Comparison of ENCODE assay signal across 8 cellular contexts in the genomic region with DNA sequence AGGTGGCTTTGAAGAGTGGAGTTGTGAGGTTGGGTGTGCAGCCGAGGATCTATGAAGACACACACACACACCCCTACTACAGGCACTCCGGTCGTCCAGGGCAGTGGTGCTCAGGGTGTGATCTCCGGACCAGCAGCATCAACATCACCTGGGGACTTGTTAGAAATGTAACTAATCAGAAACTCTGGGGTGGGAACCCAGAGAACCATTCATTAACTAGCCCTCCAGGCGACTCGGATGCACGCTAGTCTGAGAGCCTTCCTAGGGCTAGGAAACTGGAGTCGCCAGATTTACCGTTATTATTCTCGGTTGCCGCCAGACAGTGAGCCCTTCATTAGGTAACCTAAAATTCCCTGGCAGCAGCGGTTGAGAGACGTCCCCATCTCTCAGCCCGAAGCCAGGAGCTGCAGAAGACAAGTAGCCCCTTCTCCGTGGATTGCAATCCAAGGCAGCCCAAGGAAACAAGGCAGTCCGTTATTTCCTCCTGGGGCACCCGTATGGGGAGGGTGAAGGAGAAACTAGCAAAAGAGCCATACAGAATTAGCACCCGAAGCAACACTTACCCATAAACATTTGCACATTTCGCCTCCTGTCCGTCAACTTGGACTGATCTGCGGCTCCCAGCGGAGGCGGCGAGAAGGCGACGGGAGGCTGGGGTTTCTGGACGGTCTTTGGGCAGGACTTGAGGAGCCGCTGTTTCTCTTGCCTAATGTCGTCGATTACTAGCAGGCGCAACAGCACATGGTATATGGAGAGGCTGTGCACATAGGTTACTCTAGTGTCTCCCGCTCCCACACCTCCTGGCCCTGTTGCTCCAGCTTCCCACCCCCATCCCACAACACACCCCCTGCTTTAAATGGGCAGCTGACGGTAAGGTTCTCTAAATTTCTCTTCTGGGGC. TPM values are rescaled to one million over a fixed set of nuclear protein-coding genes. Genes with fewer than 3 reads are reported as not detected.
DNase-seq lines count a peak whose midpoint lies in the region; ATAC-seq, FAIRE-seq and TF ChIP-seq lines count a peak whose summit lies in the region.

No MANE protein-coding gene starts in this region.

- H3K36me3 Mint-ChIP-seq in activated naive CD8-positive, alpha-beta T cell treated with anti-CD3 and anti-CD28 coated beads for 36 hours = peaks cover 2% of the 10 kb centered on the region

- TF ChIP-seq CTCF in C4-2B (conservative IDR thresholded peaks at IDR 0.05) = no peak

- H3K27ac ChIP-seq in C4-2B = peak overlapping the region; percentile 57; the same call in 1 of the 2 replicates

- peaks cover 90% of the 10 kb centered on the region for H3K27me3 Mint-ChIP-seq in activated naive CD8-positive, alpha-beta T cell treated with anti-CD3 and anti-CD28 coated beads for 36 hours

- peak; percentile 21 for ATAC-seq in GM19372 (IDR thresholded peaks at IDR 0.05; ENCODE audit: low read depth, unreplicated experiment)
- peak; percentile 5 for ATAC-seq in HG03457 (IDR thresholded peaks at IDR 0.05; ENCODE audit: unreplicated experiment)
- peak; percentile 3 for ATAC-seq in sciatic nerve

- H3K9me3 Mint-ChIP-seq in activated naive CD8-positive, alpha-beta T cell treated with anti-CD3 and anti-CD28 coated beads for 36 hours = no peaks in the 10 kb centered on the region

- peak; percentile 15 for DNase-seq in activated naive CD8-positive, alpha-beta T cell treated with anti-CD3 and anti-CD28 coated beads for 36 hours
- DNase-seq in hepatic stellate cell (ENCODE audit: low spot score) (peak; percentile 64), sciatic nerve (ENCODE audit: low spot score) (peak; percentile 69), superior temporal gyrus (ENCODE audit: extremely low spot score) (no peak), HTR-8/SVneo (ENCODE audit: insufficient read length, low spot score) (no peak)

- H3K4me3 Mint-ChIP-seq in activated naive CD8-positive, alpha-beta T cell treated with anti-CD3 and anti-CD28 coated beads for 36 hours = peak overlapping the region; percentile 53

- FAIRE-seq in HTR-8/SVneo (lab: Jason Lieb, UNC) = no peak

- intact Hi-C loops in sciatic nerve (cut with DNase I) = no loop called here

- H3K27ac Mint-ChIP-seq in activated naive CD8-positive, alpha-beta T cell treated with anti-CD3 and anti-CD28 coated beads for 36 hours = no peak overlapping the region

- peaks cover 21% of the 10 kb centered on the region for H3K4me1 Mint-ChIP-seq in activated naive CD8-positive, alpha-beta T cell treated with anti-CD3 and anti-CD28 coated beads for 36 hours

RNA-seq across cellular contexts. Expression of gene CCN1, which starts 2.9 kb away (rescaled TPM):
- under 1 TPM in 1 of 2 experiments, not detected in 1; 0.12 TPM for total RNA-seq in activated naive CD8-positive, alpha-beta T cell treated with anti-CD3 and anti-CD28 coated beads for 36 hours
- total RNA-seq in sciatic nerve = 137 TPM

Comparison
In these comparisons a context has a peak if more than half of its experiments do, and no peak if none do; other contexts are left out.
1. DNase-seq: peak in activated naive CD8-positive, alpha-beta T cell treated with anti-CD3 and anti-CD28 coated beads for 36 hours (single experiment), hepatic stellate cell (single experiment) and sciatic nerve (single experiment); none in superior temporal gyrus (single experiment) and HTR-8/SVneo (single experiment).
2. RNA of gene CCN1, which starts 2.9 kb away (total RNA-seq): 137 TPM in sciatic nerve (single experiment); 0.12 TPM in activated naive CD8-positive, alpha-beta T cell treated with anti-CD3 and anti-CD28 coated beads for 36 hours; every median in the first group is over 100 times any median in the second.
3. Peak in every context shown above with its lines, with median percentiles within 50 percentile points of each other: ATAC-seq.